8 cellular contexts compared by ENCODE assay signal in the genomic region with DNA sequence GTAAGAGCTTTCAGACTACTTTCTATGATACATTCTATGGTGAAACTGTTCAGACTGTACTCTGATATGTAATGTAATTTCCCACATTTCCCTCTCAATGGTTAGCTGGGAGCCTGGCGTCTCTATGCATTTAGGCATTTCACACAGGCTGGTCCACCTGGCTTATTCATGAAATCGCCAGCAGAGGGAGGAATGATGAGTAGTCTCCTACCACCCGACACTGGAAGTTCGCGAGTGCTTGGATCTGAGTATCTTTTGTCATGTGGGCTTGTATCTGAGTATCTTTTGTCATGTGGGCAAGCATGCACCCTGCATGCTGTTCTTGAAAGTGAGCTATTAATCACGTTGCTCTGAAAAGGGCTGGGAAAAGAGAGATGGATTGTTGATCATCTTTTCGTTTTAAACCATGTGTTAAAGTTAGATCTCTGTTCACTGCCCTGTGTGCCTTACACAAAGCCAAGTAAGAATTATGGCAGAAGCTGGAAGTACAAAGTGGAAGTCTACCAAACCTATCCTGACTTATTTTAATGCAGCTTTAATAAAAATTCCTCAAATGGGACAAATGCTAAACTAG.
DNase-seq lines count a peak whose midpoint lies in the region; ATAC-seq and TF ChIP-seq lines count a peak whose summit lies in the region.

No MANE protein-coding gene starts in this region.

- no peak overlapping the region for H3K27ac Mint-ChIP-seq in activated T-cell treated with anti-CD3 and anti-CD28 coated beads, Interleukin-2, amount 50 U/mL, for 24 hours

- no peak for TF ChIP-seq POLR2A in suprapubic skin (IDR thresholded peaks at IDR 0.05)

- no peak overlapping the region for H3K4me3 Mint-ChIP-seq in activated T-cell treated with anti-CD3 and anti-CD28 coated beads, Interleukin-2, amount 50 U/mL, for 24 hours

- DNase-seq in ELF-1 (ENCODE audit: low read depth, low spot score) (peak; percentile 45), HPDE6-E6E7 (ENCODE audit: extremely low spot score) (peak; percentile 8), SW480 (ENCODE audit: low spot score) (peak; percentile 32), hepatocyte (ENCODE audit: low spot score) (peak; percentile 73), suprapubic skin (ENCODE audit: low spot score in 2 of 2) (no peak)
- no peak for DNase-seq in activated T-cell treated with anti-CD3 and anti-CD28 coated beads, Interleukin-2, amount 50 U/mL, for 24 hours
- no peak for DNase-seq in effector CD4-positive, alpha-beta T cell

- TF ChIP-seq CTCF in hepatocyte (IDR thresholded peaks at IDR 0.05; ENCODE audit: poor library complexity) (peak; percentile 54), suprapubic skin (IDR thresholded peaks at IDR 0.05) (peak in 1 of 2 donors; percentile 26)

- 35% methylated on average over 7 of the region's 7 CpGs for WGBS in hepatocyte (ENCODE audit: low lambda C conversion rate, missing lambda C conversion rate)
- WGBS in suprapubic skin = 59% methylated on average over 7 of the region's 7 CpGs

- peaks cover 22% of the 10 kb centered on the region for H3K27me3 Mint-ChIP-seq in activated T-cell treated with anti-CD3 and anti-CD28 coated beads, Interleukin-2, amount 50 U/mL, for 24 hours

- no peaks in the 10 kb centered on the region for H3K4me1 ChIP-seq in hepatocyte (ENCODE audit: insufficient read depth)
- H3K4me1 ChIP-seq in suprapubic skin = no peaks in the 10 kb centered on the region

- no peak overlapping the region for H2AFZ ChIP-seq in hepatocyte

- H4K20me1 ChIP-seq in hepatocyte (ENCODE audit: insufficient read depth, poor library complexity, severe bottlenecking) = no peaks in the 10 kb centered on the region

- no peaks in the 10 kb centered on the region for H3K9me3 Mint-ChIP-seq in activated T-cell treated with anti-CD3 and anti-CD28 coated beads, Interleukin-2, amount 50 U/mL, for 24 hours

- no peak for TF ChIP-seq EP300 in suprapubic skin (IDR thresholded peaks at IDR 0.05)

- H3K27me3 ChIP-seq in hepatocyte (no peaks in the 10 kb centered on the region), suprapubic skin (no peaks in the 10 kb centered on the region)

- ATAC-seq in HG03457 (IDR thresholded peaks at IDR 0.05; ENCODE audit: unreplicated experiment) = no peak

- no peaks in the 10 kb centered on the region for H3K79me2 ChIP-seq in hepatocyte

- no peaks in the 10 kb centered on the region for H3K4me1 Mint-ChIP-seq in activated T-cell treated with anti-CD3 and anti-CD28 coated beads, Interleukin-2, amount 50 U/mL, for 24 hours (ENCODE audit: low read depth)

- H3K27ac ChIP-seq in hepatocyte = no peak overlapping the region
- no peak overlapping the region for H3K27ac ChIP-seq in suprapubic skin

- no peaks in the 10 kb centered on the region for H3K9me2 ChIP-seq in hepatocyte (replicated peaks; ENCODE audit: insufficient read depth)

- H3K9me3 ChIP-seq in hepatocyte (ENCODE audit: low read depth) (no peaks in the 10 kb centered on the region), suprapubic skin (no peaks in the 10 kb centered on the region)

- H3K4me2 ChIP-seq in hepatocyte = no peak overlapping the region

- H3K36me3 ChIP-seq in hepatocyte (replicated peaks; ENCODE audit: insufficient read depth, low read depth) = no peaks in the 10 kb centered on the region
- no peaks in the 10 kb centered on the region for H3K36me3 ChIP-seq in suprapubic skin

- H3K36me3 Mint-ChIP-seq in activated T-cell treated with anti-CD3 and anti-CD28 coated beads, Interleukin-2, amount 50 U/mL, for 24 hours (ENCODE audit: low read depth) = no peaks in the 10 kb centered on the region

- H3K4me3 ChIP-seq in hepatocyte (no peak overlapping the region), suprapubic skin (no peak overlapping the region)

Comparison
In these comparisons a context has a peak if more than half of its experiments do, and no peak if none do; other contexts are left out.
1. DNase-seq: peak in ELF-1 (single experiment), HPDE6-E6E7 (single experiment), SW480 (single experiment) and hepatocyte (single experiment); none in activated T-cell treated with anti-CD3 and anti-CD28 coated beads, Interleukin-2, amount 50 U/mL, for 24 hours (single experiment), effector CD4-positive, alpha-beta T cell (single experiment) and suprapubic skin (0 of 2).